19 cellular contexts compared by ENCODE assay signal in the genomic region with DNA sequence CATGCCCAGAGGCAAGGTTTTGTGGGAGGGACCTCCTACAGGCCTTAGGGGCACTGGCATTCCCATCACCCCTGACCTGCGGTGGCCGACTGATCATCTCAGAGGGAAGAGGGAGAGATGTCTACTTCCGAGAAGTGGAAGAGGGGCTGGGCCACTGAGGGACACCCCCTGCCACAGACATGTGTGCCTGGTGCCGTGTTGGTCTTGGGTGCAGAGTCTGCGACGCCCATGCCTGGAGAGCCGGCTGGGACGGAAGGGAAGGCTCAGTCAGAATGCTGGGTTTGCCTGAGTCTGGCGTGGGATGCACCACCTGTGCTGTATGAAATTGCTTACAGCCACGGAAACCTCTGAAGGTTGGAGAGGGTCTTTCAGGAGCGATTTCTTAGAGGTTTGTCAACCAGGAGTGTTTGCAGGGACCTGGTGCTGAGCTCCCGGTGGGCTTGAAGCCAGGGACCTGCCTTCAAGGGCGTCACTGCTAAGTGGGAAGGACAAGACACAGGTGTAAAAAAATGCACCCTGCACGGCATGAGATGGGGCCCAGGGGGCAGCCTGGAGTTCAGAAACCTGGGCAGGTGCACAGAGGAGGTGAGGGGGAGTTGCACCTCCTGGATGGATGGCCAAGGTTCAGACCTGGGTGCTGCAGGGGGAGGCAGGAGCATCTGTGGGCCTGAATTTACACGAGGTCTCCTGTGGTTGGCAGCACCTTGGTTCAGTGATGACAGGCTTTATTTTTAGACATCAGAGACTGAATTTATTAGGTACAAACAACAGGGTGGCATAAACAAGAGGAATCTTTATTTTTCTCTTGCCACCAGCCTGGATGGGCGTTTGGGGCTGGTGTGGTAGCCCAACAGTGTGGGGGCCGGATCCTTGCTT.
DNase-seq lines count a peak whose midpoint lies in the region; ATAC-seq and TF ChIP-seq lines count a peak whose summit lies in the region.
"Had no signal": no experiment of that assay in that cellular context is flagged by ENCODE, and none has a peak within 500 bp of the region (broad histone marks: within the 10 kb centered on the region; RNA-seq: fewer than 3 reads in every experiment).

No MANE protein-coding gene starts in this region.

- no peak overlapping the region for H3K4me2 ChIP-seq in Karpas-422 (ENCODE audit: low read depth, low read length, poor library complexity, severe bottlenecking)
- H3K4me2 ChIP-seq: BLaER1 treated with 17β-estradiol and CSF1 and Interleukin-3, amounts not matched to agents 10 nM and 100 nM had no signal

- H3K27ac ChIP-seq in Karpas-422 (ENCODE audit: low read length) = no peak overlapping the region
- H3K27ac ChIP-seq in foreskin keratinocyte = no peak overlapping the region
- no peak overlapping the region for H3K27ac ChIP-seq in psoas muscle
- H3K27ac ChIP-seq: BLaER1 treated with 17β-estradiol and CSF1 and Interleukin-3, amounts not matched to agents 10 nM and 100 nM; SJCRH30 had no signal

- H3K27me3 ChIP-seq in Karpas-422 (ENCODE audit: low read length) (no peaks in the 10 kb centered on the region), foreskin keratinocyte (no peaks in the 10 kb centered on the region), psoas muscle (ENCODE audit: insufficient read depth in 3 of 3, low read length in 2 of 3) (peaks cover 0 to 2% (median 0%) of the 10 kb centered on the region in 3 donors)
- H3K27me3 ChIP-seq: BLaER1 treated with 17β-estradiol and CSF1 and Interleukin-3, amounts not matched to agents 10 nM and 100 nM; SJCRH30 had no signal

- no peak overlapping the region for H3K9ac ChIP-seq in Karpas-422 (ENCODE audit: low read length)
- H3K9ac ChIP-seq: BLaER1 treated with 17β-estradiol and CSF1 and Interleukin-3, amounts not matched to agents 10 nM and 100 nM had no signal

- H3K4me1 ChIP-seq in Karpas-422 (ENCODE audit: low read length) (peaks cover 10% of the 10 kb centered on the region), foreskin keratinocyte (peaks cover 7% of the 10 kb centered on the region), psoas muscle (peaks cover 19% of the 10 kb centered on the region)

- no peak overlapping the region for H3K4me3 ChIP-seq in Karpas-422 (ENCODE audit: low read length)
- H3K4me3 ChIP-seq in psoas muscle = no peak overlapping the region
- H3K4me3 ChIP-seq: BLaER1 treated with 17β-estradiol and CSF1 and Interleukin-3, amounts not matched to agents 10 nM and 100 nM; SJCRH30 had no signal

- H3K9me2 ChIP-seq in Karpas-422 (replicated peaks; ENCODE audit: insufficient read depth, low read length) = no peaks in the 10 kb centered on the region

- ATAC-seq in left cardiac atrium = no peak
- peak; percentile 7 for ATAC-seq in foreskin keratinocyte
- peak; percentile 38 to 60 (median 56) for ATAC-seq in psoas muscle
- no peak for ATAC-seq in HG02571 (IDR thresholded peaks at IDR 0.05; ENCODE audit: unreplicated experiment)
- ATAC-seq: Panc1 had no signal

- no peaks in the 10 kb centered on the region for H3K9me3 ChIP-seq in Karpas-422 (ENCODE audit: low read length)
- H3K9me3 ChIP-seq in psoas muscle = no peaks in the 10 kb centered on the region
- H3K9me3 ChIP-seq: BLaER1 treated with 17β-estradiol and CSF1 and Interleukin-3, amounts not matched to agents 10 nM and 100 nM; SJCRH30 had no signal

- DNase-seq in cardiac septum (ENCODE audit: low spot score) = peak; percentile 41
- DNase-seq in left cardiac atrium = no peak
- DNase-seq in Karpas-422 = peak; percentile 27
- no peak for DNase-seq in foreskin keratinocyte
- DNase-seq in psoas muscle = no peak
- DNase-seq in germinal center (ENCODE audit: low spot score) = no peak
- no peak for DNase-seq in NCI-H1105 (lab: John Stamatoyannopoulos, UW)
- DNase-seq: CD4-positive, alpha-beta T cell; KG1; MM.1S; NCI-H1048; NCI-H1417 treated with DMSO at 0.1 percent for 48 hours; NCI-H1694 treated with DMSO at 0.1 percent for 48 hours; NCI-H2081; NCI-H2227 treated with DMSO at 0.1 percent for 48 hours; SJCRH30 had no signal

- WGBS in psoas muscle, 3 donors = 79 to 80% (median 80%) methylated on average over 15 to 17 of the region's 17 CpGs

- intact Hi-C loops in cardiac septum (cut with DNase I) = no loop called here
- intact Hi-C loops in left cardiac atrium (cut with DNase I) = no loop called here
- intact Hi-C loops in psoas muscle (cut with DNase I) = loop anchor here in 1 of 2 donors (10.0 kb wide), 1 partner anchor 164 kb away; no protein-coding TSS in a partner anchor

- H2AFZ ChIP-seq in Karpas-422 (ENCODE audit: low read length) = no peak overlapping the region

- H3K36me3 ChIP-seq in Karpas-422 (ENCODE audit: insufficient read depth, low read length) (no peaks in the 10 kb centered on the region), psoas muscle (ENCODE audit: insufficient read depth in 1 of 2, low read depth in 1 of 2) (peaks cover 0 to 5% of the 10 kb centered on the region in 2 donors)
- H3K36me3 ChIP-seq: SJCRH30 had no signal

- TF ChIP-seq CTCF in foreskin keratinocyte (conservative IDR thresholded peaks at IDR 0.05) (no peak), psoas muscle (IDR thresholded peaks at IDR 0.05) (no peak)

- no peaks in the 10 kb centered on the region for H3K79me2 ChIP-seq in Karpas-422 (ENCODE audit: low read length)

- H4K20me1 ChIP-seq in Karpas-422 (ENCODE audit: insufficient read depth, low read depth, low read length) = no peaks in the 10 kb centered on the region
- H4K20me1 ChIP-seq: BLaER1 treated with 17β-estradiol and CSF1 and Interleukin-3, amounts not matched to agents 10 nM and 100 nM had no signal

Comparison
In these comparisons a context has a peak if more than half of its experiments do, and no peak if none do; other contexts are left out.
1. DNase-seq: peak in cardiac septum (single experiment) and Karpas-422 (single experiment); none in left cardiac atrium (single experiment), foreskin keratinocyte (0 of 2), psoas muscle (0 of 2), germinal center (single experiment) and NCI-H1105 (single experiment).
2. ATAC-seq: peak in foreskin keratinocyte (single experiment) and psoas muscle (4 of 4); none in left cardiac atrium (0 of 2) and HG02571 (single experiment).